In genomic region chr10:50461123-50461522, GRCh38 we compare ENCODE assay signal across 26 cellular contexts.
"Had no signal": no experiment of that assay in that cellular context is flagged by ENCODE, and none has a peak within 500 bp of the region (broad histone marks: within the 10 kb centered on the region; RNA-seq: fewer than 3 reads in every experiment).

No MANE protein-coding gene starts in this region.

- DNase-seq: activated CD4-positive, alpha-beta T cell treated with anti-CD3 and anti-CD28 coated beads for 1 hour; activated CD4-positive, alpha-beta T cell treated with anti-CD3 and anti-CD28 coated beads for 4 hours; activated CD4-positive, alpha-beta T cell treated with anti-CD3 and anti-CD28 coated beads, Interleukin-2, amount 50 U/mL, for 1 hour; activated CD4-positive, alpha-beta T cell treated with anti-CD3 and anti-CD28 coated beads, Interleukin-2, amount 50 U/mL, for 48 hours; activated CD8-positive, alpha-beta memory T cell treated with anti-CD3 and anti-CD28 coated beads for 24 hours; activated CD8-positive, alpha-beta T cell treated with anti-CD3 and anti-CD28 coated beads for 36 hours; activated effector memory CD4-positive, alpha-beta T cell treated with Interleukin-2 at 50 U/mL for 16 hours; activated gamma-delta T cell treated with Interleukin-2 at 50 U/mL for 16 hours; activated naive CD4-positive, alpha-beta T cell treated with anti-CD3 and anti-CD28 coated beads, Interleukin-2, amount 50 U/mL, for 16 hours; activated naive CD4-positive, alpha-beta T cell treated with Interleukin-2 at 50 U/mL for 16 hours; activated T-cell treated with anti-CD3 and anti-CD28 coated beads, Interleukin-2, amount 50 U/mL, for 4 hours; amniotic stem cell; anterior cingulate cortex; caudate nucleus; effector CD8-positive, alpha-beta T cell; esophagus squamous epithelium; foreskin melanocyte; T-helper 2 cell had no signal

- H3K9me3 ChIP-seq: esophagus squamous epithelium, gastroesophageal sphincter had no signal

- H3K27me3 ChIP-seq: esophagus squamous epithelium, gastroesophageal sphincter had no signal

- FAIRE-seq: astrocyte, colon, endometrium, endothelial cell of umbilical vein had no signal

- H3K4me1 ChIP-seq: esophagus squamous epithelium had no signal

- H3K27ac ChIP-seq: epithelial cell of prostate, esophagus squamous epithelium had no signal

- H3K4me3 ChIP-seq: esophagus squamous epithelium, gastroesophageal sphincter had no signal

- ATAC-seq: activated CD8-positive, alpha-beta T cell treated with anti-CD3 and anti-CD28 coated beads for 36 hours; activated T-cell treated with anti-CD3 and anti-CD28 coated beads, Interleukin-2, amount 50 U/mL, for 4 hours; activated T-helper 17 cell treated with anti-CD3 and anti-CD28 coated beads, Interleukin-2, amount 50 U/mL, for 72 hours; gastroesophageal sphincter; WTC11 had no signal
